In the genomic region with DNA sequence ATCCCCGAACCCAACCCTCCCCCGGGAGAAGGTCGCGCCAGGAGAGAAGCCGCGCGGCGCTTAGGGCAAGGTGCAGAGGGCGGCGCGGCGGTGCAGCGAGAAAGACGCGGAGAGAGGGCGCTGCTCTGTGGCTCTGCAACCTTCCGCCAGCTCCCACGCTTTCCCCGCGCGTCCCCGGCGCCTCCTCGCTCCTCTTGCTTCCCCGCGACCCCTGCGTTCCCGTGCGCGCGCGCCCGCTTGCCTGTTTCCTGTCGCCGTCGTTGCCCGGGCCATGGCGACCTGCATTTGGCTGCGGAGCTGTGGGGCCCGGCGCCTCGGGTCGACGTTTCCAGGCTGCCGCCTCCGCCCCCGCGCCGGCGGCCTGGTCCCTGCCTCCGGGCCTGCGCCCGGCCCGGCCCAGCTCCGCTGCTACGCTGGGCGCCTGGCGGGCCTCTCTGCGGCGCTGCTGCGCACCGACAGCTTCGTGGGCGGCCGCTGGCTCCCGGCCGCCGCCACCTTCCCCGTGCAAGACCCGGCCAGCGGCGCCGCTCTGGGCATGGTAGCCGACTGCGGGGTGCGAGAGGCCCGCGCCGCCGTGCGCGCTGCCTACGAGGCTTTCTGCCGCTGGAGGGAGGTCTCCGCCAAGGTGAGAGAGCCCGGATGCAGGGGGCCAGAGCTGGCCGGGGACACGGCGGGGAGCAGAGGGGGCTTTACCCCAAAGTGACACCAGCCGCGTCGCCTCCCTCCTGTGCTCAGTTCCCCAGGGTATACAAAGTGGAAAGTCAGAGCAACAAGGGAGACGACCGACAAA, we compare ENCODE assay signal across 8 cellular contexts. TPM values are rescaled to one million over a fixed set of nuclear protein-coding genes. Genes with fewer than 3 reads are reported as not detected.
DNase-seq lines count a peak whose midpoint lies in the region; ATAC-seq and TF ChIP-seq lines count a peak whose summit lies in the region.

A gene (plus strand): TSS at position 244 of the 790 bp plus-strand sequence. CDS start 28 bp downstream, at position 272.

- H3K4me3 Mint-ChIP-seq in T-helper 17 cell = peak within 1 kb of the TSS; percentile 89

- DNase-seq in GM10248 (ENCODE audit: extremely low spot score) = peak; percentile 82
- DNase-seq in HAP-1 (ENCODE audit: low spot score in 2 of 2) = peak; percentile 37 to 78
- DNase-seq in MM.1S = peak; percentile 73
- peak; percentile 48 to 57 (median 51) for DNase-seq in T-helper 17 cell
- DNase-seq in hippocampal formation (lab: John Stamatoyannopoulos, UW) = peak; percentile 39 to 59
- peak; percentile 82 for DNase-seq in sciatic nerve (ENCODE audit: low spot score)
- DNase-seq in NCI-H187 treated with DMSO at 0.1 percent for 48 hours (lab: John Stamatoyannopoulos, UW) = no peak

- peaks cover 10% of the 10 kb centered on the region for H3K4me1 ChIP-seq in HAP-1
- H3K4me1 ChIP-seq in MM.1S (ENCODE audit: low read length) = 0 out of 2 replicates have a peak, but pooled peaks cover 5% of the 10 kb centered on the region

- peak within 1 kb of the TSS; percentile 91 for H2AFZ ChIP-seq in MM.1S (ENCODE audit: low read length)

- peaks cover 15% of the 10 kb centered on the region for H3K4me1 Mint-ChIP-seq in T-helper 17 cell

- CTCF ChIA-PET in GM10248 (lab: Yijun Ruan, JAX) = interaction anchor here (0.8 to 11.8 kb wide), 24 partner anchors 9 to 548 kb away, joined by 3 to 127 read pairs (median 4); no protein-coding TSS in a partner anchor

- H3K9me3 ChIP-seq in HAP-1 (no peaks in the 10 kb centered on the region), MM.1S (replicated peaks; ENCODE audit: insufficient read depth, low read length) (no peaks in the 10 kb centered on the region), T-helper 17 cell (ENCODE audit: control insufficient read depth, low read length, poor library complexity, severe bottlenecking) (no peaks in the 10 kb centered on the region)

- H3K9me2 ChIP-seq in MM.1S (replicated peaks; ENCODE audit: insufficient read depth, low read length) = no peaks in the 10 kb centered on the region

- H3K79me2 ChIP-seq in MM.1S (ENCODE audit: low read length) = no peaks in the 10 kb centered on the region

- POLR2A ChIA-PET in GM10248 (lab: Yijun Ruan, JAX) = interaction anchor here (1.0 to 1.3 kb wide), 2 partner anchors 18 to 22 kb away, joined by 3 to 5 read pairs; no protein-coding TSS in a partner anchor

- intact Hi-C loops in sciatic nerve (cut with DNase I) = no loop called here

- H3K27ac ChIP-seq in MM.1S (ENCODE audit: low read length) (peak within 1 kb of the TSS; percentile 69; the same call in 1 of the 2 replicates), angular gyrus (ENCODE audit: low read depth, low read length) (peak within 1 kb of the TSS; percentile 52)

- ATAC-seq in T-helper 17 cell (peak; percentile 86), sciatic nerve (peak; percentile 81)

- H3F3A ChIP-seq in MM.1S (ENCODE audit: insufficient read depth, low read length) = peaks cover 6% of the 10 kb centered on the region; the same call in 1 of the 2 replicates

- H3K36me3 ChIP-seq in HAP-1 (replicated peaks) (no peaks in the 10 kb centered on the region), MM.1S (replicated peaks; ENCODE audit: insufficient read depth, low read length) (no peaks in the 10 kb centered on the region; the same call in 1 of the 2 replicates)

- H3K9ac ChIP-seq in MM.1S (ENCODE audit: low read length) = peak within 1 kb of the TSS; percentile 68

- no peaks in the 10 kb centered on the region for H3K27me3 Mint-ChIP-seq in T-helper 17 cell

- no peaks in the 10 kb centered on the region for H3K36me3 Mint-ChIP-seq in T-helper 17 cell (ENCODE audit: low read depth)

- H3K27ac Mint-ChIP-seq in T-helper 17 cell = peak within 1 kb of the TSS; percentile 54

- TF ChIP-seq CTCF in GM10248 (IDR thresholded peaks at IDR 0.05; ENCODE audit: control extremely low read depth, extremely low read depth, low read depth, missing control alignments) (peak; percentile 53), MM.1S (IDR thresholded peaks at IDR 0.05; ENCODE audit: low read length) (peak; percentile 15; the same call in 1 of the 2 replicates)

- no peaks in the 10 kb centered on the region for H3K27me3 ChIP-seq in HAP-1 (ENCODE audit: low read depth)
- H3K27me3 ChIP-seq in MM.1S (replicated peaks; ENCODE audit: insufficient read depth, low read length) = no peaks in the 10 kb centered on the region

- H3K4me3 ChIP-seq in HAP-1 = peak within 1 kb of the TSS; percentile 42
- peak within 1 kb of the TSS; percentile 81 for H3K4me3 ChIP-seq in MM.1S (ENCODE audit: low read length)

- in situ Hi-C loops in HAP-1 (cut with MboI; ENCODE audit: low sequenced_read_pairs) = no loop called here

- peak within 1 kb of the TSS; percentile 97 for H3K4me2 ChIP-seq in MM.1S (ENCODE audit: low read depth, low read length)

- no peaks in the 10 kb centered on the region for H4K20me1 ChIP-seq in MM.1S (ENCODE audit: insufficient read depth, low read length)

RNA-seq across cellular contexts. Expression of the gene that starts here (rescaled TPM):
- total RNA-seq in T-helper 17 cell (1 to 10 TPM; 4.7 TPM), sciatic nerve (19.3 TPM)
